1 cellular context compared by ENCODE assay signal in genomic region chr5:160524827-160525226, GRCh38.
TF ChIP-seq lines count a peak whose summit lies in the region.

No MANE protein-coding gene starts in this region.

TF ChIP-seq in K562, 482 proteins besides CTCF, POLR2A, EP300 and RAD21 (continued from another document):
- TF ChIP-seq TCF15 (CRISPR knock-in tag; IDR thresholded peaks at IDR 0.05) (no peak), ATF1 (CRISPR knock-in tag; IDR thresholded peaks at IDR 0.05) (no peak), ATF1 (tag; IDR thresholded peaks at IDR 0.05) (no peak), HSF4 (CRISPR knock-in tag; IDR thresholded peaks at IDR 0.05; ENCODE audit: borderline replicate concordance) (no peak), ZBTB17 (CRISPR knock-in tag; IDR thresholded peaks at IDR 0.05) (peak; percentile 94), MLLT1 (IDR thresholded peaks at IDR 0.05) (peak in 1 of 2 experiments; percentile 55; a peak in 1 of 4 replicates), ZNF212 (CRISPR knock-in tag; IDR thresholded peaks at IDR 0.05) (no peak), ZNF165 (CRISPR knock-in tag; IDR thresholded peaks at IDR 0.05; ENCODE audit: borderline replicate concordance) (no peak), MYC (IDR thresholded peaks at IDR 0.05; ENCODE audit: low read depth, low read length) (no peak), MYC (CRISPR knock-in tag; IDR thresholded peaks at IDR 0.05; ENCODE audit: borderline replicate concordance, low read depth) (no peak), ZNF609 (CRISPR knock-in tag; IDR thresholded peaks at IDR 0.05; ENCODE audit: borderline replicate concordance) (no peak), TFAM (CRISPR knock-in tag; conservative IDR thresholded peaks at IDR 0.05) (no peak)
TF ChIP-seq in K562: peak in this region for 2.
